Comparison of ENCODE assay signal across 24 cellular contexts in genomic region chr16:6356881-6357280, GRCh38.
DNase-seq lines count a peak whose midpoint lies in the region; TF ChIP-seq lines count a peak whose summit lies in the region.
"Had no signal": no experiment of that assay in that cellular context is flagged by ENCODE, and none has a peak within 500 bp of the region (broad histone marks: within the 10 kb centered on the region; RNA-seq: fewer than 3 reads in every experiment).

No MANE protein-coding gene starts in this region.

- H3F3A ChIP-seq in neural progenitor cell (ENCODE audit: low read depth): peaks cover 42% of the 10 kb centered on the region

- peaks cover 39% of the 10 kb centered on the region for H3K4me1 Mint-ChIP-seq in neural progenitor cell
- no peaks in the 10 kb centered on the region for H3K4me1 Mint-ChIP-seq in CD8-positive, alpha-beta memory T cell
- H3K4me1 Mint-ChIP-seq in activated T-helper 2 cell treated with anti-CD3 and anti-CD28 coated beads, Interferon-gamma antibody, Interleukin-2, Interleukin-4, amounts not matched to agents 10 μg/mL and 5 μg/mL and 100 μg/mL, durations not matched to agents 14 hours and 24 hours and 36 hours (ENCODE audit: low read depth): no peaks in the 10 kb centered on the region

- no peaks in the 10 kb centered on the region for H4K20me1 ChIP-seq in neural progenitor cell (ENCODE audit: low read depth)
- H4K20me1 ChIP-seq: BLaER1 treated with 17β-estradiol and CSF1 and Interleukin-3, amounts not matched to agents 10 nM and 100 nM had no signal

- H2AFZ ChIP-seq in neural progenitor cell (replicated peaks): peak overlapping the region; percentile 93

- H3K79me2 ChIP-seq in neural progenitor cell (ENCODE audit: low read depth): no peaks in the 10 kb centered on the region

- H3K4me3 ChIP-seq in neural progenitor cell: no peak overlapping the region
- H3K4me3 ChIP-seq in CD8-positive, alpha-beta memory T cell (ENCODE audit: low read length): no peak overlapping the region
- H3K4me3 ChIP-seq: BLaER1 treated with 17β-estradiol and CSF1 and Interleukin-3, amounts not matched to agents 10 nM and 100 nM; K562; SK-N-MC had no signal

- DNase-seq in NCI-H748 (lab: John Stamatoyannopoulos, UW; ENCODE audit: unreplicated experiment): peak; percentile 1
- DNase-seq in NCI-H748 treated with DMSO at 0.1 percent for 48 hours (lab: John Stamatoyannopoulos, UW): no peak
- peak; percentile 47 for DNase-seq in cerebellum (ENCODE audit: low spot score)
- no peak for DNase-seq in neural progenitor cell (ENCODE audit: low spot score)
- DNase-seq in NCI-H774 (lab: John Stamatoyannopoulos, UW): no peak
- no peak for DNase-seq in CD8-positive, alpha-beta memory T cell
- DNase-seq in activated T-helper 2 cell treated with anti-CD3 and anti-CD28 coated beads, Interferon-gamma antibody, Interleukin-2, Interleukin-4, amounts not matched to agents 10 μg/mL and 5 μg/mL and 100 μg/mL, durations not matched to agents 14 hours and 24 hours and 36 hours (ENCODE audit: low spot score): no peak
- DNase-seq: CD4-positive, alpha-beta T cell; COR-L47; DMS79; EL; H7; Kasumi-1; NCI-H1092 treated with DMSO at 0.1 percent for 48 hours; NCI-H1436; NCI-H187; NCI-H2081 treated with DMSO at 0.1 percent for 48 hours; NCI-H2171; NCI-H524; OCI-M1; SIG-M5 had no signal

- H3K36me3 ChIP-seq in neural progenitor cell: no peaks in the 10 kb centered on the region
- H3K36me3 ChIP-seq in CD8-positive, alpha-beta memory T cell (ENCODE audit: insufficient read depth, low read length): no peaks in the 10 kb centered on the region
- H3K36me3 ChIP-seq: BLaER1 treated with 17β-estradiol and CSF1 and Interleukin-3, amounts not matched to agents 10 nM and 100 nM had no signal

- peak overlapping the region; percentile 35 for H3K4me2 ChIP-seq in neural progenitor cell
- H3K4me2 ChIP-seq: BLaER1 treated with 17β-estradiol and CSF1 and Interleukin-3, amounts not matched to agents 10 nM and 100 nM had no signal

- peaks cover 2% of the 10 kb centered on the region for H3K27me3 Mint-ChIP-seq in neural progenitor cell (ENCODE audit: insufficient read depth, low read depth)
- no peaks in the 10 kb centered on the region for H3K27me3 Mint-ChIP-seq in CD8-positive, alpha-beta memory T cell
- no peaks in the 10 kb centered on the region for H3K27me3 Mint-ChIP-seq in activated T-helper 2 cell treated with anti-CD3 and anti-CD28 coated beads, Interferon-gamma antibody, Interleukin-2, Interleukin-4, amounts not matched to agents 10 μg/mL and 5 μg/mL and 100 μg/mL, durations not matched to agents 14 hours and 24 hours and 36 hours (ENCODE audit: low read depth)
- H3K27me3 Mint-ChIP-seq: CD4-positive, alpha-beta T cell had no signal

- no peak overlapping the region for H3K9ac ChIP-seq in neural progenitor cell
- H3K9ac ChIP-seq: BLaER1 treated with 17β-estradiol and CSF1 and Interleukin-3, amounts not matched to agents 10 nM and 100 nM had no signal

- H3K9me3 Mint-ChIP-seq in neural progenitor cell: no peaks in the 10 kb centered on the region
- peaks cover 11 to 23% (median 16%) of the 10 kb centered on the region in 5 donors for H3K9me3 Mint-ChIP-seq in CD8-positive, alpha-beta memory T cell
- peaks cover 36% of the 10 kb centered on the region for H3K9me3 Mint-ChIP-seq in activated T-helper 2 cell treated with anti-CD3 and anti-CD28 coated beads, Interferon-gamma antibody, Interleukin-2, Interleukin-4, amounts not matched to agents 10 μg/mL and 5 μg/mL and 100 μg/mL, durations not matched to agents 14 hours and 24 hours and 36 hours

- no peak for TF ChIP-seq CTCF in neural progenitor cell (IDR thresholded peaks at IDR 0.05)

- CTCF ChIA-PET in CD8-positive, alpha-beta memory T cell (lab: Charles Lee): no interaction called here

- POLR2A ChIA-PET in CD8-positive, alpha-beta memory T cell (lab: Charles Lee): no interaction called here

- no peaks in the 10 kb centered on the region for H3K9me3 ChIP-seq in neural progenitor cell (ENCODE audit: low read depth)
- H3K9me3 ChIP-seq in CD8-positive, alpha-beta memory T cell (ENCODE audit: low read length): no peaks in the 10 kb centered on the region
- H3K9me3 ChIP-seq: BLaER1 treated with 17β-estradiol and CSF1 and Interleukin-3, amounts not matched to agents 10 nM and 100 nM had no signal

- peak overlapping the region; percentile 15 for H3K27ac Mint-ChIP-seq in neural progenitor cell
- no peak overlapping the region for H3K27ac Mint-ChIP-seq in CD8-positive, alpha-beta memory T cell
- no peak overlapping the region for H3K27ac Mint-ChIP-seq in activated T-helper 2 cell treated with anti-CD3 and anti-CD28 coated beads, Interferon-gamma antibody, Interleukin-2, Interleukin-4, amounts not matched to agents 10 μg/mL and 5 μg/mL and 100 μg/mL, durations not matched to agents 14 hours and 24 hours and 36 hours
- H3K27ac Mint-ChIP-seq: CD4-positive, alpha-beta T cell had no signal

- no peak overlapping the region for H3K4me3 Mint-ChIP-seq in neural progenitor cell
- H3K4me3 Mint-ChIP-seq in CD8-positive, alpha-beta memory T cell: no peak overlapping the region
- H3K4me3 Mint-ChIP-seq in activated T-helper 2 cell treated with anti-CD3 and anti-CD28 coated beads, Interferon-gamma antibody, Interleukin-2, Interleukin-4, amounts not matched to agents 10 μg/mL and 5 μg/mL and 100 μg/mL, durations not matched to agents 14 hours and 24 hours and 36 hours (ENCODE audit: low read depth): no peak overlapping the region
- H3K4me3 Mint-ChIP-seq: CD4-positive, alpha-beta T cell had no signal

- H3K4me1 ChIP-seq in neural progenitor cell: peaks cover 48% of the 10 kb centered on the region
- H3K4me1 ChIP-seq in CD8-positive, alpha-beta memory T cell (ENCODE audit: insufficient read depth, low read length): no peaks in the 10 kb centered on the region
- H3K4me1 ChIP-seq: BLaER1 treated with 17β-estradiol and CSF1 and Interleukin-3, amounts not matched to agents 10 nM and 100 nM had no signal

- H3K27me3 ChIP-seq in neural progenitor cell: no peaks in the 10 kb centered on the region
- H3K27me3 ChIP-seq in CD8-positive, alpha-beta memory T cell (ENCODE audit: insufficient read depth, low read length, poor library complexity, severe bottlenecking): no peaks in the 10 kb centered on the region
- H3K27me3 ChIP-seq: BLaER1 treated with 17β-estradiol and CSF1 and Interleukin-3, amounts not matched to agents 10 nM and 100 nM had no signal

- H3K27ac ChIP-seq in neural progenitor cell: peak overlapping the region; percentile 74
- H3K27ac ChIP-seq in CD8-positive, alpha-beta memory T cell (ENCODE audit: low read depth, low read length): no peak overlapping the region
- H3K27ac ChIP-seq: BLaER1 treated with 17β-estradiol and CSF1 and Interleukin-3, amounts not matched to agents 10 nM and 100 nM; SK-N-MC had no signal

- no peaks in the 10 kb centered on the region for H3K36me3 Mint-ChIP-seq in neural progenitor cell
- H3K36me3 Mint-ChIP-seq in CD8-positive, alpha-beta memory T cell: no peaks in the 10 kb centered on the region
- no peaks in the 10 kb centered on the region for H3K36me3 Mint-ChIP-seq in activated T-helper 2 cell treated with anti-CD3 and anti-CD28 coated beads, Interferon-gamma antibody, Interleukin-2, Interleukin-4, amounts not matched to agents 10 μg/mL and 5 μg/mL and 100 μg/mL, durations not matched to agents 14 hours and 24 hours and 36 hours (ENCODE audit: low read depth)

- intact Hi-C loops in activated T-helper 2 cell treated with anti-CD3 and anti-CD28 coated beads, Interferon-gamma antibody, Interleukin-2, Interleukin-4, amounts not matched to agents 10 μg/mL and 5 μg/mL and 100 μg/mL, durations not matched to agents 14 hours and 24 hours and 36 hours (cut with micrococcal nuclease): no loop called here

Comparison
In these comparisons a context has a peak if more than half of its experiments do, and no peak if none do; other contexts are left out.
1. DNase-seq: peak in NCI-H748 (single experiment) and cerebellum (single experiment); none in NCI-H748 treated with DMSO at 0.1 percent for 48 hours (single experiment), neural progenitor cell (single experiment), NCI-H774 (single experiment), CD8-positive, alpha-beta memory T cell (0 of 5) and activated T-helper 2 cell treated with anti-CD3 and anti-CD28 coated beads, Interferon-gamma antibody, Interleukin-2, Interleukin-4, amounts not matched to agents 10 μg/mL and 5 μg/mL and 100 μg/mL, durations not matched to agents 14 hours and 24 hours and 36 hours (single experiment).